In the genomic region with DNA sequence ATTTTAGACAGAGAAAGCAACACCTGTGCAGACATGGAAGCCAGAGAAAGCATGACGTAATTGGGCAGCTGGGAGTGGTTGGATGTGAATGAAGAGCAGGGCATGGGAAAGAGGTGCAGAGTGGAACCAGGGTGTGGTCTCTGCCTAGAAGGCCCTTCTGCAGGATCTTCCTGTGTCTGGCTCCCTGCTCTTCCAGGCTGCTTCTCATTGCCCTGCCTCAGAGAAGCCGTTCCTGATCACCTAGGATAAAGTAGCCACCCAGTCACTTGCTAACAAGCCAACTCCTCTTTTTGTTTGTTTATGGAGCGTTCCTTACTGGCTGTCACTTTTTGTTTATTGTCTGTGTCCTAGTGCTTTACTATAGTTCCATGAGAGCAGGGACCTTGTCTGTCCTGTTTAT, we compare ENCODE assay signal across 17 cellular contexts. TPM values are rescaled to one million over a fixed set of nuclear protein-coding genes. Genes with fewer than 3 reads are reported as not detected.
A peak's percentile ranks its signal among the peaks of the same experiment; 100 is the strongest.
DNase-seq lines count a peak whose midpoint lies in the region; ATAC-seq, FAIRE-seq and TF ChIP-seq lines count a peak whose summit lies in the region.
"Had no signal": no experiment of that assay in that cellular context is flagged by ENCODE, and none has a peak within 500 bp of the region (broad histone marks: within the 10 kb centered on the region; RNA-seq: fewer than 3 reads in every experiment).

No MANE protein-coding gene starts in this region.

- TF ChIP-seq RAD21 in SK-N-SH (IDR thresholded peaks at IDR 0.05; ENCODE audit: low read length): no peak

- no peak overlapping the region for H3K9ac ChIP-seq in SK-N-SH

- no peak for FAIRE-seq in bronchial epithelial cell (lab: Jason Lieb, UNC)
- FAIRE-seq: GM19239 had no signal

- no peak overlapping the region for H2AFZ ChIP-seq in SK-N-SH (ENCODE audit: low read depth)

- TF ChIP-seq CTCF in MCF 10A (IDR thresholded peaks at IDR 0.05; ENCODE audit: unreplicated experiment): no peak
- TF ChIP-seq CTCF in breast epithelium (IDR thresholded peaks at IDR 0.05): no peak
- TF ChIP-seq CTCF in bronchial epithelial cell (IDR thresholded peaks at IDR 0.05; ENCODE audit: insufficient read depth, low read length, severe bottlenecking): no peak
- no peak for TF ChIP-seq CTCF in psoas muscle (IDR thresholded peaks at IDR 0.05)
- no peak for TF ChIP-seq CTCF in SK-N-SH (IDR thresholded peaks at IDR 0.05)

- H3K4me2 ChIP-seq in SK-N-SH: no peak overlapping the region

- CTCF ChIA-PET in MCF 10A (lab: Yijun Ruan, JAX) (interaction anchor here (0.7 to 1.6 kb wide), 2 partner anchors 52 to 130 kb away, joined by 3 to 4 read pairs; no protein-coding TSS in a partner anchor), SK-N-SH (lab: Yijun Ruan, JAX) (no interaction called here)

- DNase-seq in MCF 10A (ENCODE audit: unreplicated experiment) (peak; percentile 33), breast epithelium (ENCODE audit: low spot score in 2 of 2) (no peak), NCI-H345 treated with DMSO at 0.1 percent for 48 hours (lab: John Stamatoyannopoulos, UW; ENCODE audit: unreplicated experiment) (peak; percentile 29), bronchial epithelial cell (ENCODE audit: low read depth) (peak; percentile 28), psoas muscle (no peak), SK-N-SH (no peak), KBM-7 (no peak)
- no peak for DNase-seq in activated naive CD4-positive, alpha-beta T cell treated with anti-CD3 and anti-CD28 coated beads, Interleukin-2, amount 50 U/mL, for 72 hours (ENCODE audit: low spot score in 2 of 2)
- DNase-seq: activated naive CD4-positive, alpha-beta T cell treated with anti-CD3 and anti-CD28 coated beads for 36 hours; body of pancreas; NCI-H446 treated with DMSO at 0.1 percent for 48 hours; Peyer's patch; stimulated activated CD4-positive, alpha-beta T cell treated with anti-CD3 and anti-CD28 coated beads, Interleukin-4, amount 100 ng/mL, for 24 hours; upper lobe of left lung had no signal

- no peaks in the 10 kb centered on the region for H3K27me3 Mint-ChIP-seq in MCF 10A (ENCODE audit: insufficient read depth, unreplicated experiment)

- H3F3A ChIP-seq in SK-N-SH (replicated peaks; ENCODE audit: insufficient read depth): no peaks in the 10 kb centered on the region

- H3K27ac ChIP-seq in breast epithelium (no peak overlapping the region), psoas muscle (no peak overlapping the region), SK-N-SH (ENCODE audit: low read depth in 2 of 2, low read length in 1 of 2) (no peak overlapping the region)
- H3K27ac ChIP-seq: body of pancreas, Peyer's patch, upper lobe of left lung had no signal

- no peak for TF ChIP-seq POLR2A in breast epithelium (IDR thresholded peaks at IDR 0.05)

- H4K20me1 ChIP-seq in SK-N-SH (ENCODE audit: insufficient read depth): peaks cover 20% of the 10 kb centered on the region; the same call in 1 of the 2 replicates

- H3K27ac Mint-ChIP-seq in MCF 10A (ENCODE audit: low read depth, unreplicated experiment): no peak overlapping the region
- no peak overlapping the region for H3K27ac Mint-ChIP-seq in activated naive CD4-positive, alpha-beta T cell treated with anti-CD3 and anti-CD28 coated beads, Interleukin-2, amount 50 U/mL, for 72 hours
- H3K27ac Mint-ChIP-seq: activated naive CD4-positive, alpha-beta T cell treated with anti-CD3 and anti-CD28 coated beads for 36 hours had no signal

- H3K4me1 Mint-ChIP-seq in MCF 10A (ENCODE audit: insufficient read depth, unreplicated experiment): peaks cover 24% of the 10 kb centered on the region

- H3K36me3 ChIP-seq in breast epithelium (no peaks in the 10 kb centered on the region), bronchial epithelial cell (ENCODE audit: control insufficient read depth, insufficient read depth, low read length) (no peaks in the 10 kb centered on the region), psoas muscle (ENCODE audit: insufficient read depth in 1 of 2, low read depth in 1 of 2) (no peaks in the 10 kb centered on the region), SK-N-SH (replicated peaks in 1 of 2; ENCODE audit: control insufficient read depth in 1 of 2, insufficient read depth in 2 of 2, low read length in 1 of 2) (peaks cover 0 to 4% of the 10 kb centered on the region in 2 experiments)
- H3K36me3 ChIP-seq: Peyer's patch, upper lobe of left lung had no signal

- H3K9me3 ChIP-seq in breast epithelium: no peaks in the 10 kb centered on the region
- H3K9me3 ChIP-seq in psoas muscle: no peaks in the 10 kb centered on the region
- H3K9me3 ChIP-seq in SK-N-SH: no peaks in the 10 kb centered on the region
- H3K9me3 ChIP-seq: body of pancreas, Peyer's patch, upper lobe of left lung had no signal

- intact Hi-C loops in MCF 10A (cut with micrococcal nuclease): no loop called here
- intact Hi-C loops in breast epithelium (cut with DNase I; ENCODE audit: low total_unique reads): no loop called here
- intact Hi-C loops in psoas muscle (cut with DNase I): no loop called here

- TF ChIP-seq EP300 in SK-N-SH (IDR thresholded peaks at IDR 0.05; ENCODE audit: borderline replicate concordance in 1 of 2, low read depth in 1 of 2, low read length in 1 of 2): no peak

- in situ Hi-C loops in KBM-7 (cut with MboI; ENCODE audit: low pct_unique_long_range_greater_than_20kb, low sequenced_read_pairs): no loop called here

- peak in 3 of 4 donors; percentile 49 to 65 (median 62) for ATAC-seq in psoas muscle
- no peak for ATAC-seq in activated naive CD4-positive, alpha-beta T cell treated with anti-CD3 and anti-CD28 coated beads, Interleukin-2, amount 50 U/mL, for 72 hours
- ATAC-seq: activated CD4-positive, CD25-positive, alpha-beta regulatory T cell treated with anti-CD3 and anti-CD28 coated beads, Interleukin-2, amount 50 U/mL, for 24 hours; body of pancreas; sciatic nerve had no signal

- WGBS in psoas muscle, 3 donors: 17 to 46% (median 39%) methylated on average over 3 of the region's 3 CpGs
- WGBS in SK-N-SH (ENCODE audit: low lambda C conversion rate): 87% methylated on average over 3 of the region's 3 CpGs

- H3K79me2 ChIP-seq in SK-N-SH (ENCODE audit: insufficient read depth): peaks cover 57% of the 10 kb centered on the region

- no peaks in the 10 kb centered on the region for H3K9me3 Mint-ChIP-seq in MCF 10A (ENCODE audit: unreplicated experiment)
- H3K9me3 Mint-ChIP-seq in activated naive CD4-positive, alpha-beta T cell treated with anti-CD3 and anti-CD28 coated beads, Interleukin-2, amount 50 U/mL, for 72 hours: no peaks in the 10 kb centered on the region
- H3K9me3 Mint-ChIP-seq: activated naive CD4-positive, alpha-beta T cell treated with anti-CD3 and anti-CD28 coated beads for 36 hours had no signal

- no peak overlapping the region for H3K4me3 ChIP-seq in breast epithelium
- no peak overlapping the region for H3K4me3 ChIP-seq in bronchial epithelial cell (ENCODE audit: low read depth, low read length)
- H3K4me3 ChIP-seq in psoas muscle: no peak overlapping the region
- H3K4me3 ChIP-seq in SK-N-SH (ENCODE audit: low read depth in 2 of 2, low read length in 1 of 2): no peak overlapping the region
- H3K4me3 ChIP-seq: body of pancreas, Peyer's patch, upper lobe of left lung had no signal

- POLR2A ChIA-PET in MCF 10A (lab: Yijun Ruan, JAX): interaction anchor here (0.9 to 1.0 kb wide), 2 partner anchors 27 to 113 kb away, joined by 3 to 4 read pairs; a partner anchor contains a TSS
- POLR2A ChIA-PET in SK-N-SH (lab: Yijun Ruan, JAX): no interaction called here

- H3K4me1 ChIP-seq in breast epithelium: no peaks in the 10 kb centered on the region
- H3K4me1 ChIP-seq in psoas muscle: peaks cover 38% of the 10 kb centered on the region
- peaks cover 0 to 12% of the 10 kb centered on the region in 2 experiments; a peak in 2 of 4 replicates for H3K4me1 ChIP-seq in SK-N-SH (ENCODE audit: control insufficient read depth in 1 of 2, insufficient read depth in 2 of 2, low read depth in 1 of 2, low read length in 1 of 2)

- H3K4me3 Mint-ChIP-seq in MCF 10A (ENCODE audit: unreplicated experiment): no peak overlapping the region
- H3K4me3 Mint-ChIP-seq: activated naive CD4-positive, alpha-beta T cell treated with anti-CD3 and anti-CD28 coated beads for 36 hours had no signal

- peaks cover 7% of the 10 kb centered on the region for H3K36me3 Mint-ChIP-seq in MCF 10A (ENCODE audit: insufficient read depth, unreplicated experiment)
- no peaks in the 10 kb centered on the region for H3K36me3 Mint-ChIP-seq in activated naive CD4-positive, alpha-beta T cell treated with anti-CD3 and anti-CD28 coated beads, Interleukin-2, amount 50 U/mL, for 72 hours

- H3K27me3 ChIP-seq in breast epithelium (no peaks in the 10 kb centered on the region), bronchial epithelial cell (ENCODE audit: control insufficient read depth, insufficient read depth, low read length) (no peaks in the 10 kb centered on the region), psoas muscle (ENCODE audit: insufficient read depth in 3 of 3, low read length in 2 of 3) (no peaks in the 10 kb centered on the region), SK-N-SH (ENCODE audit: insufficient read depth) (no peaks in the 10 kb centered on the region)
- H3K27me3 ChIP-seq: body of pancreas, Peyer's patch, upper lobe of left lung had no signal

- no peaks in the 10 kb centered on the region for H3K9me2 ChIP-seq in SK-N-SH

- no TSS peak for BruUV-seq in MCF 10A (replicated peaks; lab: Mats Ljungman, UMichigan)

TF ChIP-seq in SK-N-SH, 30 proteins besides CTCF, POLR2A, EP300 and RAD21 (continues in another document):
- TF ChIP-seq POLR2AphosphoS5 (IDR thresholded peaks at IDR 0.05; ENCODE audit: low read depth, low read length): no peak
- TF ChIP-seq MXI1 (IDR thresholded peaks at IDR 0.05; ENCODE audit: low read depth, low read length): no peak
- TF ChIP-seq NFIC (IDR thresholded peaks at IDR 0.05; ENCODE audit: borderline replicate concordance): no peak

RNA-seq across cellular contexts. Expression of a gene that starts 28.5 kb away (rescaled TPM):
- 71.0 and 83.2 TPM in 2 replicates for total RNA-seq in MCF 10A (2022)
- total RNA-seq in breast epithelium: 10 to 100 TPM; 34.9 to 60.9 (median 46.5) TPM
- total RNA-seq in bronchial epithelial cell: 77.4 and 81.7 TPM in 2 replicates
- total RNA-seq in psoas muscle: 10 to 100 TPM; 29.5 to 58.7 (median 52.6) TPM
- polyA plus RNA-seq in psoas muscle: 10 to 100 TPM; 23.7 to 70.3 (median 32.5) TPM
- 10 to 100 TPM; 16.4 to 47.6 TPM for total RNA-seq in activated naive CD4-positive, alpha-beta T cell treated with anti-CD3 and anti-CD28 coated beads, Interleukin-2, amount 50 U/mL, for 72 hours
- 15.7 and 23.8 TPM in 2 replicates for polyA plus RNA-seq in SK-N-SH (2012; rRNA removed)
- polyA plus RNA-seq in SK-N-SH (2012; cell fraction: cytosol; rRNA removed): 30.6 and 35.9 TPM in 2 replicates
- polyA plus RNA-seq in SK-N-SH (2012; cell fraction: nucleus; rRNA removed): 3.8 and 9.3 TPM in 2 replicates

Comparison
In these comparisons a context has a peak if more than half of its experiments do, and no peak if none do; other contexts are left out.
1. DNase-seq: peak in MCF 10A (single experiment), NCI-H345 treated with DMSO at 0.1 percent for 48 hours (single experiment) and bronchial epithelial cell (single experiment); none in breast epithelium (0 of 2), psoas muscle (0 of 2), activated naive CD4-positive, alpha-beta T cell treated with anti-CD3 and anti-CD28 coated beads, Interleukin-2, amount 50 U/mL, for 72 hours (0 of 2), SK-N-SH (single experiment) and KBM-7 (single experiment).
2. ATAC-seq: peak in psoas muscle (3 of 4); none in activated naive CD4-positive, alpha-beta T cell treated with anti-CD3 and anti-CD28 coated beads, Interleukin-2, amount 50 U/mL, for 72 hours (0 of 2).